ENCODE assay signal across 22 cellular contexts in genomic region chr16:86193528-86194193, GRCh38.
"Had no signal": no experiment of that assay in that cellular context is flagged by ENCODE, and none has a peak within 500 bp of the region (broad histone marks: within the 10 kb centered on the region; RNA-seq: fewer than 3 reads in every experiment).

No MANE protein-coding gene starts in this region.

- DNase-seq: activated CD8-positive, alpha-beta memory T cell treated with anti-CD3 and anti-CD28 coated beads for 24 hours; activated CD8-positive, alpha-beta memory T cell treated with anti-CD3 and anti-CD28 coated beads, Interleukin-2, amount 50 U/mL, for 4 hours; activated naive CD4-positive, alpha-beta T cell; activated T-cell treated with anti-CD3 and anti-CD28 coated beads, Interleukin-2, amount 50 U/mL, for 24 hours; adrenal gland; brain microvascular endothelial cell; central memory CD4-positive, alpha-beta T cell; dermis blood vessel endothelial cell; effector CD8-positive, alpha-beta T cell; gastrocnemius medialis; head of caudate nucleus; natural killer cell; ovary; stimulated activated CD4-positive, alpha-beta T cell treated with anti-CD3 and anti-CD28 coated beads, Interleukin-4, amount 100 ng/mL, for 4 hours; T-helper 9 cell had no signal

- H3K4me1 ChIP-seq: adrenal gland, ascending aorta, gastrocnemius medialis, prostate gland, suprapubic skin, tibial nerve had no signal

- H3K27ac ChIP-seq: adrenal gland, ascending aorta, brain microvascular endothelial cell, gastrocnemius medialis, neutrophil, ovary, suprapubic skin, tibial nerve had no signal

- ATAC-seq: esophagus mucosa, gastrocnemius medialis, natural killer cell, WTC11 had no signal

- H3K36me3 ChIP-seq: adrenal gland, ascending aorta, brain microvascular endothelial cell, gastrocnemius medialis, neutrophil, ovary, prostate gland, suprapubic skin, tibial nerve had no signal

- H3K4me3 ChIP-seq: adrenal gland, ascending aorta, gastrocnemius medialis, ovary, prostate gland, suprapubic skin, tibial nerve had no signal

- H3K9me3 ChIP-seq: adrenal gland, ascending aorta, gastrocnemius medialis, neutrophil, prostate gland, suprapubic skin, tibial nerve had no signal

- H3K27me3 ChIP-seq: ovary had no signal
